7 cellular contexts compared by ENCODE assay signal in the genomic region with DNA sequence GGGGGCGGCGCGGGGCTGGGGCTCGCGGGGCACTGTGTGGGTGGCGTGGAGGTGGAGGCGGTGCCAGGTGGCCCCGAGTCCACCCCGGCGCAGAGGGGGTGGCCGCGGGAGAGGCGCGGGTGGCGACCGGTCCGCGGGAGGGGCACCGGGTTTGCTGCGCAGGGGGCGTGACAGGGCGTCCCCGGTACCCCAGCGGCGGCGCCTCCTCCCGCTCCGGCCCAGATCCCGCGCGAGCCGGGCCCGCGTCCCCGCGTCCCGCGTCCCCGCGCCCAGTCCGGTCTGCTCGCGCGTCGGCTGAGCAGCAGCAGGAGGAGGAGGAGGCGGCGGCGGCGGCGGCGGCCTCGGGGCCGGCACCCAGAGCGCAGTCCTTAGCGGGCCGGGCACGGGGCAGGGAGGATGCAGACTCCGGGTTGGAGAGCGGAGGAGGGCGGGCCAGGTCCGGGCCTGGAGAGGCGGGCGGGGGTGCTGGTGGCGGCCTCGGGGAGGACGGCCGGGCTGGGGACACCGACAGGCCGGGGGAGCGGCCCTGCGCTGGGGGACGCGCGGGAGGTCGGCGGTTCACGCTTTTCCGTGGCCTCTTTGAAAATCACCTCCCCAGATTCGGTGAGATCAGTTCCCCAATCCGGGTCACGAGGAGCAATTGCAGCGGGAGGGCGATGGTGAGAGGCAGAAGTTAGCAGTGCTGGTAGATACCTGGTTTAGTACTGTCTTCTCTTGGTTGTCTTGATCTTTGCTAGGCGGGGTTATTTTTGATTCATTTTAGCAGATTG. TPM values are rescaled to one million over a fixed set of nuclear protein-coding genes. Genes with fewer than 3 reads are reported as not detected.
DNase-seq lines count a peak whose midpoint lies in the region; TF ChIP-seq lines count a peak whose summit lies in the region.

No MANE protein-coding gene starts in this region.

- H4K20me1 ChIP-seq in MM.1S (ENCODE audit: insufficient read depth, low read length) (peaks cover 6% of the 10 kb centered on the region; the same call in 1 of the 2 replicates), mammary epithelial cell (ENCODE audit: insufficient read depth, low read length) (peaks cover 15% of the 10 kb centered on the region)

- dilution Hi-C loops in mammary epithelial cell (cut with HindIII; ENCODE audit: low sequenced_read_pairs), result loop anchor here (5.0 to 10.0 kb wide), 2 partner anchors 50 to 82 kb away; no protein-coding TSS in a partner anchor

- H3K27ac Mint-ChIP-seq in immature natural killer cell, result peak overlapping the region; percentile 77 to 92 (median 86)

- H2AFZ ChIP-seq in MM.1S (ENCODE audit: low read length), result peak overlapping the region; percentile 60
- peak overlapping the region; percentile 47 for H2AFZ ChIP-seq in mammary epithelial cell (ENCODE audit: low read depth, low read length)

- H3K4me1 ChIP-seq in MM.1S (ENCODE audit: low read length) (peaks cover 13% of the 10 kb centered on the region), mammary epithelial cell (ENCODE audit: insufficient read depth, low read length) (peaks cover 46% of the 10 kb centered on the region)

- H3K4me3 Mint-ChIP-seq in immature natural killer cell, result peak overlapping the region; percentile 89 to 97 (median 91)

- no peaks in the 10 kb centered on the region for H3K9me2 ChIP-seq in MM.1S (replicated peaks; ENCODE audit: insufficient read depth, low read length)

- peak overlapping the region; percentile 72; the same call in 1 of the 2 replicates for H3K4me2 ChIP-seq in MM.1S (ENCODE audit: low read depth, low read length)
- H3K4me2 ChIP-seq in mammary epithelial cell (ENCODE audit: insufficient read depth, low read depth, low read length), result peak overlapping the region; percentile 93

- 0% methylated on average over 9 of the region's 84 CpGs for WGBS in mammary epithelial cell (ENCODE audit: low coverage, missing lambda C conversion rate)

- peaks cover 0 to 18% (median 5%) of the 10 kb centered on the region in 3 donors for H3K27me3 Mint-ChIP-seq in immature natural killer cell (ENCODE audit: low read depth in 3 of 3)

- peaks cover 17% of the 10 kb centered on the region; the same call in 1 of the 2 replicates for H3F3A ChIP-seq in MM.1S (ENCODE audit: insufficient read depth, low read length)

- peak overlapping the region; percentile 95 for H3K4me3 ChIP-seq in HFF-Myc (replicated peaks; ENCODE audit: low read depth, low read length)
- H3K4me3 ChIP-seq in MM.1S (ENCODE audit: low read length), result peak overlapping the region; percentile 77
- peak overlapping the region; percentile 89 to 91 (median 89) for H3K4me3 ChIP-seq in mammary epithelial cell (replicated peaks in 1 of 3; ENCODE audit: insufficient read depth in 1 of 3, low read depth in 2 of 3, low read length in 3 of 3)
- peak overlapping the region; percentile 57 to 87 (median 77) for H3K4me3 ChIP-seq in skin epidermis

- H3K9me3 ChIP-seq in MM.1S (replicated peaks; ENCODE audit: insufficient read depth, low read length), result no peaks in the 10 kb centered on the region
- H3K9me3 ChIP-seq in mammary epithelial cell (replicated peaks; ENCODE audit: insufficient read depth, low read length), result no peaks in the 10 kb centered on the region

- H3K36me3 ChIP-seq in MM.1S (replicated peaks; ENCODE audit: insufficient read depth, low read length), result no peaks in the 10 kb centered on the region; the same call in 1 of the 2 replicates
- H3K36me3 ChIP-seq in mammary epithelial cell (ENCODE audit: insufficient read depth, low read length), result no peaks in the 10 kb centered on the region

- H3K27ac ChIP-seq in MM.1S (ENCODE audit: low read length), result peak overlapping the region; percentile 67
- H3K27ac ChIP-seq in mammary epithelial cell (ENCODE audit: insufficient read depth, low read depth, low read length), result peak overlapping the region; percentile 84
- H3K27ac ChIP-seq in skin epidermis, result peak overlapping the region; percentile 62 to 98 (median 90)

- H3K79me2 ChIP-seq in MM.1S (ENCODE audit: low read length), result peaks cover 58% of the 10 kb centered on the region
- peaks cover 67% of the 10 kb centered on the region for H3K79me2 ChIP-seq in mammary epithelial cell (ENCODE audit: insufficient read depth, low read length)

- H3K9ac ChIP-seq in MM.1S (ENCODE audit: low read length), result peak overlapping the region; percentile 67
- H3K9ac ChIP-seq in mammary epithelial cell (ENCODE audit: insufficient read depth, low read length), result peak overlapping the region; percentile 91

- intact Hi-C loops in mammary epithelial cell (cut with micrococcal nuclease), result loop anchor here (1.0 to 2.0 kb wide), 5 partner anchors 10 to 133 kb away; no protein-coding TSS in a partner anchor

- H3K36me3 Mint-ChIP-seq in immature natural killer cell, result peaks cover 0 to 5% (median 0%) of the 10 kb centered on the region in 3 donors

- no peaks in the 10 kb centered on the region for H3K9me3 Mint-ChIP-seq in immature natural killer cell

- TSS peak; percentile 26 for BruUV-seq in mammary epithelial cell (replicated peaks; lab: Mats Ljungman, UMichigan)

- DNase-seq in GM13976 (ENCODE audit: low spot score) (peak; percentile 84), HFF-Myc (ENCODE audit: extremely low read depth, low read depth) (no peak), MM.1S (peak; percentile 87), T follicular helper cell (ENCODE audit: low read depth) (peak; percentile 15), mammary epithelial cell (peak; percentile 86), immature natural killer cell (peak; percentile 57 to 60 (median 60))

- CTCF ChIA-PET in mammary epithelial cell (lab: Charles Lee; ENCODE audit: low non-redundant PET), result interaction anchor here (0.8 kb wide), 1 partner anchor 52 kb away, joined by 3 read pairs; no protein-coding TSS in a partner anchor

- TF ChIP-seq CTCF in GM13976 (IDR thresholded peaks at IDR 0.05; ENCODE audit: borderline replicate concordance, control extremely low read depth, extremely low read depth, insufficient read depth, missing control alignments) (no peak), HFF-Myc (IDR thresholded peaks at IDR 0.05; ENCODE audit: low read depth, low read length, missing control alignments) (no peak), MM.1S (IDR thresholded peaks at IDR 0.05; ENCODE audit: low read length) (no peak), mammary epithelial cell (conservative IDR thresholded peaks at IDR 0.05 in 1 of 2, IDR thresholded peaks at IDR 0.05 in 1 of 2; ENCODE audit: extremely low read depth in 1 of 2, insufficient read depth in 1 of 2, low read depth in 1 of 2, low read length in 2 of 2) (peak in 1 of 2 donors; percentile 11)

- in situ Hi-C loops in GM13976 (cut with MboI; ENCODE audit: low sequenced_read_pairs, unreplicated experiment), result no loop called here
- in situ Hi-C loops in mammary epithelial cell (cut with MboI; ENCODE audit: low sequenced_read_pairs in 2 of 2), result loop anchor here (5.0 to 10.0 kb wide), 3 partner anchors 37 to 160 kb away; no protein-coding TSS in a partner anchor

- H3K4me1 Mint-ChIP-seq in immature natural killer cell, result peaks cover 14 to 23% of the 10 kb centered on the region in 2 donors

- H3K27me3 ChIP-seq in MM.1S (replicated peaks; ENCODE audit: insufficient read depth, low read length) (no peaks in the 10 kb centered on the region), mammary epithelial cell (ENCODE audit: insufficient read depth, low read length) (no peaks in the 10 kb centered on the region)

RNA-seq across cellular contexts. Expression of a gene that starts 1.6 kb away (rescaled TPM):
- 100 to 1,000 TPM; 160 to 219 TPM for total RNA-seq in mammary epithelial cell
- polyA plus RNA-seq in mammary epithelial cell (52.8 TPM), immature natural killer cell (1 to 10 TPM in 2 of 3 donors, under 1 TPM in 1; 0.70 to 2.3 (median 1.2) TPM)
- 319 TPM for polyA minus RNA-seq in mammary epithelial cell

Comparison
In these comparisons a context has a peak if more than half of its experiments do, and no peak if none do; other contexts are left out.
1. RNA of a gene that starts 1.6 kb away (polyA plus RNA-seq): 52.8 TPM in mammary epithelial cell (single experiment); 0.70 to 2.3 TPM in immature natural killer cell; every median in the first group is over 10 times any median in the second.
2. Peak in every context shown above with its lines, with median percentiles within 50 percentile points of each other: H3K4me3 ChIP-seq and H3K27ac ChIP-seq.